In genomic region chr17:51166987-51167931, GRCh38 we compare ENCODE assay signal across 1 cellular context.
A peak's percentile ranks its signal among the peaks of the same experiment; 100 is the strongest.
TF ChIP-seq lines count a peak whose summit lies in the region.

No MANE protein-coding gene starts in this region.

TF ChIP-seq in HepG2, 621 proteins besides CTCF, POLR2A, EP300 and RAD21 (continued from another document and continues in another):
- TF ChIP-seq ARID4A (CRISPR knock-in tag; IDR thresholded peaks at IDR 0.05; ENCODE audit: borderline replicate concordance) (no peak; the same call in 1 of the 2 replicates), KAT2B (IDR thresholded peaks at IDR 0.05; ENCODE audit: borderline replicate concordance, low read depth, low read length) (no peak), ZNF276 (CRISPR knock-in tag; IDR thresholded peaks at IDR 0.05; ENCODE audit: low read depth) (0 out of 2 replicates have a peak, but pooled peaks have one; percentile 11), ZKSCAN5 (CRISPR knock-in tag; IDR thresholded peaks at IDR 0.05) (0 out of 2 replicates have a peak, but pooled peaks have one; percentile 26), ATM (IDR thresholded peaks at IDR 0.05; ENCODE audit: borderline replicate concordance) (no peak), PRMT3 (CRISPR knock-in tag; IDR thresholded peaks at IDR 0.05; ENCODE audit: borderline replicate concordance, low read depth) (no peak), ZBTB25 (CRISPR knock-in tag; IDR thresholded peaks at IDR 0.05) (peak; percentile 10; the same call in 1 of the 2 replicates), STAT6 (CRISPR knock-in tag; IDR thresholded peaks at IDR 0.05; ENCODE audit: borderline replicate concordance) (no peak), ZNF253 (CRISPR knock-in tag; IDR thresholded peaks at IDR 0.05; ENCODE audit: borderline replicate concordance) (no peak), MED8 (CRISPR knock-in tag; IDR thresholded peaks at IDR 0.05; ENCODE audit: insufficient replicate concordance) (no peak), ONECUT2 (CRISPR knock-in tag; IDR thresholded peaks at IDR 0.05) (no peak), ZFP90 (CRISPR knock-in tag; IDR thresholded peaks at IDR 0.05; ENCODE audit: borderline replicate concordance) (0 out of 2 replicates have a peak, but pooled peaks have one; percentile 5), LRRFIP1 (CRISPR knock-in tag; conservative IDR thresholded peaks at IDR 0.05) (0 out of 2 replicates have a peak, but pooled peaks have one; percentile 10), KLF6 (CRISPR knock-in tag; IDR thresholded peaks at IDR 0.05) (no peak), ZNF512 (CRISPR knock-in tag; IDR thresholded peaks at IDR 0.05) (no peak), YY1 (IDR thresholded peaks at IDR 0.05; ENCODE audit: insufficient read depth, insufficient replicate concordance, low read depth, low read length) (peak; percentile 46), NR2F6 (IDR thresholded peaks at IDR 0.05) (no peak), NR2F6 (CRISPR knock-in tag; IDR thresholded peaks at IDR 0.05) (no peak), ZNF674 (CRISPR knock-in tag; IDR thresholded peaks at IDR 0.05; ENCODE audit: low read depth) (peak; percentile 6; the same call in 1 of the 2 replicates), ZNF569 (CRISPR knock-in tag; IDR thresholded peaks at IDR 0.05; ENCODE audit: borderline replicate concordance) (no peak), JUNB (CRISPR knock-in tag; IDR thresholded peaks at IDR 0.05; ENCODE audit: borderline replicate concordance) (no peak), ZNF567 (CRISPR knock-in tag; IDR thresholded peaks at IDR 0.05; ENCODE audit: borderline replicate concordance) (no peak), ZNF737 (CRISPR knock-in tag; IDR thresholded peaks at IDR 0.05; ENCODE audit: borderline replicate concordance) (no peak), KAT8 (CRISPR knock-in tag; IDR thresholded peaks at IDR 0.05) (0 out of 2 replicates have a peak, but pooled peaks have one; percentile 15), ZNF101 (CRISPR knock-in tag; IDR thresholded peaks at IDR 0.05; ENCODE audit: borderline replicate concordance, low read depth) (no peak), ZNF775 (CRISPR knock-in tag; IDR thresholded peaks at IDR 0.05; ENCODE audit: borderline replicate concordance) (0 out of 2 replicates have a peak, but pooled peaks have one; percentile 60), CREB1 (IDR thresholded peaks at IDR 0.05) (no peak), CREB1 (CRISPR knock-in tag; IDR thresholded peaks at IDR 0.05) (no peak), TOE1 (CRISPR knock-in tag; IDR thresholded peaks at IDR 0.05) (no peak), MED13 (CRISPR knock-in tag; IDR thresholded peaks at IDR 0.05) (peak; percentile 87), ZSCAN21 (CRISPR knock-in tag; IDR thresholded peaks at IDR 0.05; ENCODE audit: borderline replicate concordance) (no peak; the same call in 1 of the 2 replicates), GRHL1 (CRISPR knock-in tag; conservative IDR thresholded peaks at IDR 0.05) (no peak), ZNF629 (CRISPR knock-in tag; conservative IDR thresholded peaks at IDR 0.05) (no peak), ZBTB8A (CRISPR knock-in tag; IDR thresholded peaks at IDR 0.05; ENCODE audit: borderline replicate concordance, low read depth) (no peak), MXD4 (CRISPR knock-in tag; IDR thresholded peaks at IDR 0.05) (no peak), GABPA (IDR thresholded peaks at IDR 0.05; ENCODE audit: low read depth, low read length) (no peak), GABPA (CRISPR knock-in tag; IDR thresholded peaks at IDR 0.05; ENCODE audit: low read depth) (0 out of 2 replicates have a peak, but pooled peaks have one; percentile 29), ZFP36 (IDR thresholded peaks at IDR 0.05; ENCODE audit: borderline replicate concordance, low read depth, low read length, partially characterized antibody) (no peak), FOXJ3 (CRISPR knock-in tag; IDR thresholded peaks at IDR 0.05; ENCODE audit: borderline replicate concordance) (no peak), ZNF800 (CRISPR knock-in tag; IDR thresholded peaks at IDR 0.05) (0 out of 2 replicates have a peak, but pooled peaks have one; percentile 44), NR3C1 (CRISPR knock-in tag; IDR thresholded peaks at IDR 0.05) (no peak), SRY (CRISPR knock-in tag; IDR thresholded peaks at IDR 0.05) (no peak), ZBTB34 (CRISPR knock-in tag; IDR thresholded peaks at IDR 0.05) (0 out of 2 replicates have a peak, but pooled peaks have one; percentile 56)
